ENCODE assay signal across 11 cellular contexts in genomic region chr11:74750598-74750997, GRCh38. TPM values are rescaled to one million over a fixed set of nuclear protein-coding genes. Genes with fewer than 3 reads are reported as not detected.
DNase-seq lines count a peak whose midpoint lies in the region; ATAC-seq and TF ChIP-seq lines count a peak whose summit lies in the region.
"Not testable (repeated sequence)": the region's sequence is repeated elsewhere in the genome, so short reads cannot be mapped to it uniquely, and the experiment has no call there.
"Had no signal": no experiment of that assay in that cellular context is flagged by ENCODE, and none has a peak within 500 bp of the region (broad histone marks: within the 10 kb centered on the region; RNA-seq: fewer than 3 reads in every experiment).

No MANE protein-coding gene starts in this region.

- H3K9me3 ChIP-seq in BLaER1; PC-9 (ENCODE audit: insufficient read depth, low read depth); mammary epithelial cell (replicated peaks; ENCODE audit: insufficient read depth, low read length); left ventricle myocardium inferior (replicated peaks): not testable (repeated sequence)

- H3K36me3 ChIP-seq in BLaER1 = peaks cover 12% of the 10 kb centered on the region
- not testable (repeated sequence) for H3K36me3 ChIP-seq in PC-9 (ENCODE audit: low read depth); mammary epithelial cell (ENCODE audit: insufficient read depth, low read length); left ventricle myocardium inferior

- H3K27me3 ChIP-seq in BLaER1; PC-9 (ENCODE audit: insufficient read depth, low read depth); mammary epithelial cell (ENCODE audit: insufficient read depth, low read length); left ventricle myocardium inferior (ENCODE audit: low read depth): not testable (repeated sequence)

- not testable (repeated sequence) for H3K27ac ChIP-seq in BLaER1; PC-9; mammary epithelial cell (ENCODE audit: insufficient read depth, low read depth, low read length); left ventricle myocardium inferior (replicated peaks)

- in situ Hi-C loops in mammary epithelial cell (cut with MboI; ENCODE audit: low sequenced_read_pairs in 2 of 2) = not testable (repeated sequence)

- H3K4me3 ChIP-seq in BLaER1; PC-9; mammary epithelial cell (replicated peaks in 1 of 3; ENCODE audit: insufficient read depth in 1 of 3, low read depth in 2 of 3, low read length in 3 of 3): not testable (repeated sequence)
- H3K4me3 ChIP-seq in HFF-Myc (replicated peaks; ENCODE audit: low read depth, low read length) (peak overlapping the region; percentile 81), left ventricle myocardium inferior (peak overlapping the region; percentile 87)

- H3K36me3 Mint-ChIP-seq in activated T-helper 1 cell treated with anti-CD3 and anti-CD28 coated beads, Interleukin-12 subunit alpha, Interleukin-12 subunit beta, Interleukin-2, Interleukin-4 antibody, amounts not matched to agents 30 ng/mL and 10 ng/mL and 1 ng/mL, durations not matched to agents 14 hours and 24 hours and 36 hours (ENCODE audit: low read depth); nephron (ENCODE audit: low read depth): not testable (repeated sequence)
- peaks cover 18% of the 10 kb centered on the region for H3K36me3 Mint-ChIP-seq in stimulated activated effector memory CD8-positive, alpha-beta T cell treated with anti-CD3 and anti-CD28 coated beads, Interleukin-12 subunit alpha, Interleukin-12 subunit beta, amount 100 ng/mL, for 72 hours

- intact Hi-C loops in PC-9 (cut with micrococcal nuclease; ENCODE audit: unreplicated experiment); activated T-helper 1 cell treated with anti-CD3 and anti-CD28 coated beads, Interleukin-12 subunit alpha, Interleukin-12 subunit beta, Interleukin-2, Interleukin-4 antibody, amounts not matched to agents 30 ng/mL and 10 ng/mL and 1 ng/mL, durations not matched to agents 14 hours and 24 hours and 36 hours (cut with micrococcal nuclease); mammary epithelial cell (cut with micrococcal nuclease); left ventricle myocardium inferior (cut with micrococcal nuclease): not testable (repeated sequence)

- H3K4me1 Mint-ChIP-seq in activated T-helper 1 cell treated with anti-CD3 and anti-CD28 coated beads, Interleukin-12 subunit alpha, Interleukin-12 subunit beta, Interleukin-2, Interleukin-4 antibody, amounts not matched to agents 30 ng/mL and 10 ng/mL and 1 ng/mL, durations not matched to agents 14 hours and 24 hours and 36 hours (ENCODE audit: low read depth) = peaks cover 44% of the 10 kb centered on the region
- H3K4me1 Mint-ChIP-seq in nephron = peaks cover 38% of the 10 kb centered on the region
- H3K4me1 Mint-ChIP-seq in stimulated activated effector memory CD8-positive, alpha-beta T cell treated with anti-CD3 and anti-CD28 coated beads, Interleukin-12 subunit alpha, Interleukin-12 subunit beta, amount 100 ng/mL, for 72 hours = peaks cover 56% of the 10 kb centered on the region

- TF ChIP-seq CTCF in HFF-Myc (IDR thresholded peaks at IDR 0.05; ENCODE audit: low read depth, low read length, missing control alignments); PC-9 (conservative IDR thresholded peaks at IDR 0.05); mammary epithelial cell (conservative IDR thresholded peaks at IDR 0.05 in 1 of 2, IDR thresholded peaks at IDR 0.05 in 1 of 2; ENCODE audit: extremely low read depth in 1 of 2, insufficient read depth in 1 of 2, low read depth in 1 of 2, low read length in 2 of 2); left ventricle myocardium inferior (IDR thresholded peaks at IDR 0.05; ENCODE audit: borderline replicate concordance); nephron (IDR thresholded peaks at IDR 0.05; ENCODE audit: unreplicated experiment in 3 of 3): not testable (repeated sequence)

- H2AFZ ChIP-seq in PC-9; mammary epithelial cell (ENCODE audit: low read depth, low read length): not testable (repeated sequence)

- POLR2A ChIA-PET in PC-9 (lab: Charles Lee; ENCODE audit: unreplicated experiment) = not testable (repeated sequence)

- WGBS in mammary epithelial cell (ENCODE audit: low coverage, missing lambda C conversion rate) = 100% methylated on average over 6 of the region's 14 CpGs

- H3K4me2 ChIP-seq in BLaER1 = peak overlapping the region; percentile 87
- peak overlapping the region; percentile 83; the same call in 1 of the 2 replicates for H3K4me2 ChIP-seq in PC-9
- H3K4me2 ChIP-seq in mammary epithelial cell (ENCODE audit: insufficient read depth, low read depth, low read length) = peak overlapping the region; percentile 82

- H3K9me2 ChIP-seq in PC-9 (ENCODE audit: insufficient read depth) = not testable (repeated sequence)

- peaks cover 29% of the 10 kb centered on the region for H3F3A ChIP-seq in PC-9 (ENCODE audit: insufficient read depth, low read depth)

- H4K20me1 ChIP-seq in BLaER1 = peaks cover 62% of the 10 kb centered on the region
- not testable (repeated sequence) for H4K20me1 ChIP-seq in PC-9 (ENCODE audit: insufficient read depth); mammary epithelial cell (ENCODE audit: insufficient read depth, low read length)

- H3K9me3 Mint-ChIP-seq in activated T-helper 1 cell treated with anti-CD3 and anti-CD28 coated beads, Interleukin-12 subunit alpha, Interleukin-12 subunit beta, Interleukin-2, Interleukin-4 antibody, amounts not matched to agents 30 ng/mL and 10 ng/mL and 1 ng/mL, durations not matched to agents 14 hours and 24 hours and 36 hours; nephron; stimulated activated effector memory CD8-positive, alpha-beta T cell treated with anti-CD3 and anti-CD28 coated beads, Interleukin-12 subunit alpha, Interleukin-12 subunit beta, amount 100 ng/mL, for 72 hours: not testable (repeated sequence)

- not testable (repeated sequence) for H3K27ac Mint-ChIP-seq in activated T-helper 1 cell treated with anti-CD3 and anti-CD28 coated beads, Interleukin-12 subunit alpha, Interleukin-12 subunit beta, Interleukin-2, Interleukin-4 antibody, amounts not matched to agents 30 ng/mL and 10 ng/mL and 1 ng/mL, durations not matched to agents 14 hours and 24 hours and 36 hours; nephron; stimulated activated effector memory CD8-positive, alpha-beta T cell treated with anti-CD3 and anti-CD28 coated beads, Interleukin-12 subunit alpha, Interleukin-12 subunit beta, amount 100 ng/mL, for 72 hours

- not testable (repeated sequence) for DNase-seq in HFF-Myc (ENCODE audit: extremely low read depth, low read depth); PC-9; activated T-helper 1 cell treated with anti-CD3 and anti-CD28 coated beads, Interleukin-12 subunit alpha, Interleukin-12 subunit beta, Interleukin-2, Interleukin-4 antibody, amounts not matched to agents 30 ng/mL and 10 ng/mL and 1 ng/mL, durations not matched to agents 14 hours and 24 hours and 36 hours (ENCODE audit: low spot score); mammary epithelial cell; left ventricle myocardium inferior; stimulated activated effector memory CD8-positive, alpha-beta T cell treated with anti-CD3 and anti-CD28 coated beads, Interleukin-12 subunit alpha, Interleukin-12 subunit beta, amount 100 ng/mL, for 72 hours (ENCODE audit: low spot score in 2 of 2)

- CTCF ChIA-PET in PC-9 (lab: Charles Lee) = interaction anchor here (0.6 kb wide), 1 partner anchor 106 kb away, joined by 3 read pairs; no protein-coding TSS in a partner anchor
- CTCF ChIA-PET in mammary epithelial cell (lab: Charles Lee; ENCODE audit: low non-redundant PET) = not testable (repeated sequence)

- H3K4me3 Mint-ChIP-seq in activated T-helper 1 cell treated with anti-CD3 and anti-CD28 coated beads, Interleukin-12 subunit alpha, Interleukin-12 subunit beta, Interleukin-2, Interleukin-4 antibody, amounts not matched to agents 30 ng/mL and 10 ng/mL and 1 ng/mL, durations not matched to agents 14 hours and 24 hours and 36 hours = peak overlapping the region; percentile 98
- H3K4me3 Mint-ChIP-seq in nephron = peak overlapping the region; percentile 90 to 97 (median 93)
- peak overlapping the region; percentile 82 for H3K4me3 Mint-ChIP-seq in stimulated activated effector memory CD8-positive, alpha-beta T cell treated with anti-CD3 and anti-CD28 coated beads, Interleukin-12 subunit alpha, Interleukin-12 subunit beta, amount 100 ng/mL, for 72 hours

- peaks cover 26% of the 10 kb centered on the region for H3K4me1 ChIP-seq in BLaER1
- peaks cover 60% of the 10 kb centered on the region for H3K4me1 ChIP-seq in PC-9 (replicated peaks; ENCODE audit: insufficient read depth)
- H3K4me1 ChIP-seq in mammary epithelial cell (ENCODE audit: insufficient read depth, low read length) = peaks cover 30% of the 10 kb centered on the region
- peaks cover 62% of the 10 kb centered on the region for H3K4me1 ChIP-seq in left ventricle myocardium inferior

- H3K79me2 ChIP-seq in PC-9 (ENCODE audit: low read depth) = peaks cover 62% of the 10 kb centered on the region
- peaks cover 64% of the 10 kb centered on the region for H3K79me2 ChIP-seq in mammary epithelial cell (ENCODE audit: insufficient read depth, low read length)

- ATAC-seq in stimulated activated effector memory CD8-positive, alpha-beta T cell treated with anti-CD3 and anti-CD28 coated beads, Interleukin-12 subunit alpha, Interleukin-12 subunit beta, amount 100 ng/mL, for 72 hours = not testable (repeated sequence)

- BruUV-seq in PC-9 (replicated peaks; lab: Mats Ljungman, UMichigan); mammary epithelial cell (replicated peaks; lab: Mats Ljungman, UMichigan): not testable (repeated sequence)

- dilution Hi-C loops in mammary epithelial cell (cut with HindIII; ENCODE audit: low sequenced_read_pairs) = not testable (repeated sequence)

- not testable (repeated sequence) for H3K27me3 Mint-ChIP-seq in activated T-helper 1 cell treated with anti-CD3 and anti-CD28 coated beads, Interleukin-12 subunit alpha, Interleukin-12 subunit beta, Interleukin-2, Interleukin-4 antibody, amounts not matched to agents 30 ng/mL and 10 ng/mL and 1 ng/mL, durations not matched to agents 14 hours and 24 hours and 36 hours (ENCODE audit: insufficient read depth); nephron (ENCODE audit: low read depth)

- H3K9ac ChIP-seq in BLaER1; mammary epithelial cell (ENCODE audit: insufficient read depth, low read length): not testable (repeated sequence)

RNA-seq across cellular contexts. Expression of gene RNF169, which starts 1.9 kb away (rescaled TPM):
- total RNA-seq in PC-9 (2021) (30.8 and 36.5 TPM in 2 replicates), mammary epithelial cell (10 to 100 TPM; 17.2 to 18.7 TPM), left ventricle myocardium inferior (9.6 TPM)
- 14.8 and 15.3 TPM in 2 replicates for total RNA-seq in activated T-helper 1 cell treated with anti-CD3 and anti-CD28 coated beads, Interleukin-12 subunit alpha, Interleukin-12 subunit beta, Interleukin-2, Interleukin-4 antibody, amounts not matched to agents 30 ng/mL and 10 ng/mL and 1 ng/mL, durations not matched to agents 14 hours and 24 hours and 36 hours
- polyA plus RNA-seq in mammary epithelial cell = 5.3 TPM
- 17.7 TPM for polyA minus RNA-seq in mammary epithelial cell

RNA-seq across cellular contexts. Expression of gene CHRDL2, which starts 19.4 kb away (rescaled TPM):
- total RNA-seq in PC-9 (2021) = not detected in 2 replicates
- not detected in 2 replicates for total RNA-seq in activated T-helper 1 cell treated with anti-CD3 and anti-CD28 coated beads, Interleukin-12 subunit alpha, Interleukin-12 subunit beta, Interleukin-2, Interleukin-4 antibody, amounts not matched to agents 30 ng/mL and 10 ng/mL and 1 ng/mL, durations not matched to agents 14 hours and 24 hours and 36 hours
- total RNA-seq in mammary epithelial cell = not detected
- not detected for polyA plus RNA-seq in mammary epithelial cell
- not detected for polyA minus RNA-seq in mammary epithelial cell
- total RNA-seq in left ventricle myocardium inferior = 6.5 TPM
- total RNA-seq: activated naive CD4-positive, alpha-beta T cell treated with anti-CD3 and anti-CD28 coated beads, Interleukin-2, amount 50 U/mL, for 72 hours; ascending aorta; H4 had no signal
